ENCODE assay signal across 17 cellular contexts in the genomic region with DNA sequence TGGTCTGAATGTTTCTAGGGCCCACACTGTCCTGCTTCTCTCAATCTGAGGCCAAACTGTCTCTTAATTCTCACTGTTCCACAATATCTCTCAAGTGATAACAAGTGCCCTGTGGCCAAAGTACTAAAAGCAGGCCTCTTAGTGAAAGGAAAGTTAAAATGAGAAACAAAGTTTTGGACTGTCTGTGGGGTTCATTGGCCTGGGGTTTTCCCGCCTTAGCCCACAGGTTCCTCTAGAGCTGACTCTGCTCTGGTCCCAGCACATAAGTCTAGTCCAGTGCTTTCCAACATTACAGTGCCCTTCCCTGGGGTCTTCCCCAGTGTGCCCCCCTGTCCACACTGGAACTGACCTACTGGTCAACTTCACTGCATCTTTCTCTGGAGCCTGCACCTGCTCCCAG. TPM values are rescaled to one million over a fixed set of nuclear protein-coding genes. Genes with fewer than 3 reads are reported as not detected.
DNase-seq lines count a peak whose midpoint lies in the region; ATAC-seq and TF ChIP-seq lines count a peak whose summit lies in the region.
"Had no signal": no experiment of that assay in that cellular context is flagged by ENCODE, and none has a peak within 500 bp of the region (broad histone marks: within the 10 kb centered on the region; RNA-seq: fewer than 3 reads in every experiment).

No MANE protein-coding gene starts in this region.

- TF ChIP-seq CTCF in lower leg skin (IDR thresholded peaks at IDR 0.05), result no peak

- H3K4me3 ChIP-seq in lower leg skin (ENCODE audit: low read depth, poor library complexity, severe bottlenecking), result no peak overlapping the region
- H3K4me3 ChIP-seq: MG63, tibial nerve had no signal

- peak; percentile 62 for ATAC-seq in GM19035 (IDR thresholded peaks at IDR 0.05; ENCODE audit: unreplicated experiment)
- ATAC-seq in GM21723 (IDR thresholded peaks at IDR 0.05; ENCODE audit: unreplicated experiment), result peak; percentile 76
- peak; percentile 53 for ATAC-seq in HG03095 (IDR thresholded peaks at IDR 0.05; ENCODE audit: unreplicated experiment)
- ATAC-seq in SK-N-SH treated with all-trans-retinoic acid at 6 μM for 48 hours, result no peak
- ATAC-seq: activated naive CD4-positive, alpha-beta T cell treated with anti-CD3 and anti-CD28 coated beads, Interleukin-2, amount 50 U/mL, for 72 hours had no signal

- intact Hi-C loops in lower leg skin (cut with DNase I; ENCODE audit: low total_unique reads), result no loop called here

- no peak for TF ChIP-seq POLR2A in lower leg skin (IDR thresholded peaks at IDR 0.05)

- 79 to 100% methylated on average over 1 of the region's 1 CpG for WGBS in lower leg skin, 2 donors

- DNase-seq in lower leg skin (ENCODE audit: low spot score in 2 of 2) (no peak), midbrain (lab: John Stamatoyannopoulos, UW) (no peak), retina (no peak)
- DNase-seq: activated CD4-positive, alpha-beta T cell treated with anti-CD3 and anti-CD28 coated beads, Interleukin-2, amount 50 U/mL, for 48 hours; activated T-cell treated with anti-CD3 and anti-CD28 coated beads, Interleukin-2, amount 50 U/mL, for 1 hour; GDM1; MG63; NCI-H1694; NCI-H446 had no signal

TF ChIP-seq in SK-N-SH treated with all-trans-retinoic acid at 6 μM for 48 hours, 23 proteins besides CTCF, POLR2A, EP300 and RAD21:
- TF ChIP-seq ESRRG (CRISPR knock-in tag; IDR thresholded peaks at IDR 0.05) (no peak), TCF4 (CRISPR knock-in tag; IDR thresholded peaks at IDR 0.05; ENCODE audit: borderline replicate concordance) (no peak), ZFP30 (CRISPR knock-in tag; IDR thresholded peaks at IDR 0.05) (no peak), CSDC2 (CRISPR knock-in tag; IDR thresholded peaks at IDR 0.05) (no peak), ZC3H10 (CRISPR knock-in tag; IDR thresholded peaks at IDR 0.05) (no peak), ZNF565 (CRISPR knock-in tag; conservative IDR thresholded peaks at IDR 0.05; ENCODE audit: low read depth) (no peak), SNAI2 (CRISPR knock-in tag; IDR thresholded peaks at IDR 0.05) (no peak), TOX (CRISPR knock-in tag; IDR thresholded peaks at IDR 0.05; ENCODE audit: borderline replicate concordance) (no peak), OSR1 (CRISPR knock-in tag; IDR thresholded peaks at IDR 0.05) (no peak), ZNF8 (CRISPR knock-in tag; IDR thresholded peaks at IDR 0.05) (no peak), ZFP3 (CRISPR knock-in tag; IDR thresholded peaks at IDR 0.05) (no peak), POU6F1 (CRISPR knock-in tag; IDR thresholded peaks at IDR 0.05; ENCODE audit: borderline replicate concordance, low read depth) (no peak), ZNF70 (CRISPR knock-in tag; IDR thresholded peaks at IDR 0.05) (no peak), RARB (CRISPR knock-in tag; IDR thresholded peaks at IDR 0.05) (no peak), ISL1 (CRISPR knock-in tag; IDR thresholded peaks at IDR 0.05) (no peak), GLIS3 (CRISPR knock-in tag; IDR thresholded peaks at IDR 0.05) (no peak)
- TF ChIP-seq, protein P1, sequence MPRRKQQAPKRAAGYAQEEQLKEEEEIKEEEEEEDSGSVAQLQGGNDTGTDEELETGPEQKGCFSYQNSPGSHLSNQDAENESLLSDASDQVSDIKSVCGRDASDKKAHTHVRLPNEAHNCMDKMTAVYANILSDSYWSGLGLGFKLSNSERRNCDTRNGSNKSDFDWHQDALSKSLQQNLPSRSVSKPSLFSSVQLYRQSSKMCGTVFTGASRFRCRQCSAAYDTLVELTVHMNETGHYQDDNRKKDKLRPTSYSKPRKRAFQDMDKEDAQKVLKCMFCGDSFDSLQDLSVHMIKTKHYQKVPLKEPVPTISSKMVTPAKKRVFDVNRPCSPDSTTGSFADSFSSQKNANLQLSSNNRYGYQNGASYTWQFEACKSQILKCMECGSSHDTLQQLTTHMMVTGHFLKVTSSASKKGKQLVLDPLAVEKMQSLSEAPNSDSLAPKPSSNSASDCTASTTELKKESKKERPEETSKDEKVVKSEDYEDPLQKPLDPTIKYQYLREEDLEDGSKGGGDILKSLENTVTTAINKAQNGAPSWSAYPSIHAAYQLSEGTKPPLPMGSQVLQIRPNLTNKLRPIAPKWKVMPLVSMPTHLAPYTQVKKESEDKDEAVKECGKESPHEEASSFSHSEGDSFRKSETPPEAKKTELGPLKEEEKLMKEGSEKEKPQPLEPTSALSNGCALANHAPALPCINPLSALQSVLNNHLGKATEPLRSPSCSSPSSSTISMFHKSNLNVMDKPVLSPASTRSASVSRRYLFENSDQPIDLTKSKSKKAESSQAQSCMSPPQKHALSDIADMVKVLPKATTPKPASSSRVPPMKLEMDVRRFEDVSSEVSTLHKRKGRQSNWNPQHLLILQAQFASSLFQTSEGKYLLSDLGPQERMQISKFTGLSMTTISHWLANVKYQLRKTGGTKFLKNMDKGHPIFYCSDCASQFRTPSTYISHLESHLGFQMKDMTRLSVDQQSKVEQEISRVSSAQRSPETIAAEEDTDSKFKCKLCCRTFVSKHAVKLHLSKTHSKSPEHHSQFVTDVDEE (CRISPR knock-in tag; IDR thresholded peaks at IDR 0.05), result no peak

RNA-seq across cellular contexts. Expression of gene MAGEB1, which starts 6.3 kb away (rescaled TPM):
- not detected for total RNA-seq in lower leg skin
- total RNA-seq: activated naive CD4-positive, alpha-beta T cell treated with anti-CD3 and anti-CD28 coated beads, Interleukin-2, amount 50 U/mL, for 72 hours; B cell; neural crest cell; tibial nerve had no signal

RNA-seq across cellular contexts. Expression of gene MAGEB4, which starts 11.5 kb away (rescaled TPM):
- total RNA-seq in lower leg skin, result not detected
- total RNA-seq: activated naive CD4-positive, alpha-beta T cell treated with anti-CD3 and anti-CD28 coated beads, Interleukin-2, amount 50 U/mL, for 72 hours; B cell; neural crest cell; tibial nerve had no signal

RNA-seq across cellular contexts. Expression of gene MAGEB3, which starts 22.8 kb away (rescaled TPM):
- total RNA-seq in lower leg skin, result not detected
- total RNA-seq: activated naive CD4-positive, alpha-beta T cell treated with anti-CD3 and anti-CD28 coated beads, Interleukin-2, amount 50 U/mL, for 72 hours; B cell; neural crest cell; tibial nerve had no signal

RNA-seq across cellular contexts. Expression of gene MAGEB2, which starts 37.9 kb away (rescaled TPM):
- total RNA-seq in lower leg skin, result not detected
- total RNA-seq: activated naive CD4-positive, alpha-beta T cell treated with anti-CD3 and anti-CD28 coated beads, Interleukin-2, amount 50 U/mL, for 72 hours; B cell; neural crest cell; tibial nerve had no signal

RNA-seq across cellular contexts. Expression of gene NR0B1, which starts 55.9 kb away (rescaled TPM):
- total RNA-seq in lower leg skin, result not detected
- total RNA-seq: activated naive CD4-positive, alpha-beta T cell treated with anti-CD3 and anti-CD28 coated beads, Interleukin-2, amount 50 U/mL, for 72 hours; B cell; neural crest cell had no signal
